In genomic region chrX:47227334-47227583, GRCh38 we compare ENCODE assay signal across 10 cellular contexts.
"Had no signal": no experiment of that assay in that cellular context is flagged by ENCODE, and none has a peak within 500 bp of the region (broad histone marks: within the 10 kb centered on the region; RNA-seq: fewer than 3 reads in every experiment).

No MANE protein-coding gene starts in this region.

- H3K9me3 Mint-ChIP-seq: GM23338, H9, HFFc6 had no signal

- FAIRE-seq: H54 had no signal

- H3K4me3 Mint-ChIP-seq: GM23338, H9, HFFc6 had no signal

- H3K27ac ChIP-seq: GM23248 had no signal

- H3K4me1 Mint-ChIP-seq: GM23338 had no signal

- DNase-seq: GM23248, GOT3, H7, H9, HCEC 1CT, HFFc6 had no signal

- H3K4me3 ChIP-seq: GM23248, GM23338, HAP-1 had no signal

- H3K9ac ChIP-seq: GM23248 had no signal

- H3K4me2 ChIP-seq: GM23338 had no signal

- H3K27ac Mint-ChIP-seq: GM23338, HFFc6 had no signal

- H2AFZ ChIP-seq: GM23248, GM23338 had no signal

- H3K9me3 ChIP-seq: HAP-1 had no signal

- ATAC-seq: GM23338, HCT116 had no signal
